In genomic region chrX:111492085-111492484, GRCh38 we compare ENCODE assay signal across 16 cellular contexts. TPM values are rescaled to one million over a fixed set of nuclear protein-coding genes. Genes with fewer than 3 reads are reported as not detected.
DNase-seq lines count a peak whose midpoint lies in the region; ATAC-seq and TF ChIP-seq lines count a peak whose summit lies in the region.
"Had no signal": no experiment of that assay in that cellular context is flagged by ENCODE, and none has a peak within 500 bp of the region (broad histone marks: within the 10 kb centered on the region; RNA-seq: fewer than 3 reads in every experiment).

No MANE protein-coding gene starts in this region.

- no peak for ATAC-seq in GM18498 (IDR thresholded peaks at IDR 0.05; ENCODE audit: unreplicated experiment)
- ATAC-seq: Panc1 had no signal

- no peaks in the 10 kb centered on the region for H3F3A ChIP-seq in SK-N-SH (replicated peaks; ENCODE audit: insufficient read depth)

- TF ChIP-seq EP300 in SK-N-SH (IDR thresholded peaks at IDR 0.05; ENCODE audit: borderline replicate concordance in 1 of 2, low read depth in 1 of 2, low read length in 1 of 2): peak; percentile 17 to 98; a peak in 2 of 4 replicates

- H3K9me3 ChIP-seq in SK-N-SH: no peaks in the 10 kb centered on the region
- H3K9me3 ChIP-seq: MG63 had no signal

- no peak for TF ChIP-seq CTCF in SK-N-SH (IDR thresholded peaks at IDR 0.05)

- no peaks in the 10 kb centered on the region; the same call in 1 of the 2 replicates for H3K27me3 ChIP-seq in SK-N-SH (ENCODE audit: insufficient read depth)
- H3K27me3 ChIP-seq: MG63 had no signal

- H3K36me3 ChIP-seq in SK-N-SH (replicated peaks in 1 of 2; ENCODE audit: control insufficient read depth in 1 of 2, insufficient read depth in 2 of 2, low read length in 1 of 2): no peaks in the 10 kb centered on the region
- H3K36me3 ChIP-seq: MG63 had no signal

- H2AFZ ChIP-seq in SK-N-SH (ENCODE audit: low read depth): no peak overlapping the region

- 0 out of 2 replicates have a peak, but pooled peaks have one; percentile 17 for TF ChIP-seq RAD21 in SK-N-SH (IDR thresholded peaks at IDR 0.05; ENCODE audit: low read length)

- DNase-seq in NCI-H2171 treated with DMSO at 0.1 percent for 48 hours (lab: John Stamatoyannopoulos, UW) (peak; percentile 61), NCI-H2171 (lab: John Stamatoyannopoulos, UW) (no peak), NCI-H1436 treated with DMSO at 0.1 percent for 48 hours (lab: John Stamatoyannopoulos, UW) (peak; percentile 80), SK-N-SH (peak; percentile 16), hippocampal formation (lab: John Stamatoyannopoulos, UW) (no peak), ureter (ENCODE audit: low spot score) (no peak)
- DNase-seq: Karpas-422, MG63, NCI-H446, T-helper 1 cell had no signal

- CTCF ChIA-PET in SK-N-SH (lab: Yijun Ruan, JAX): no interaction called here

- no peaks in the 10 kb centered on the region; a peak in 2 of 4 replicates for H3K4me1 ChIP-seq in SK-N-SH (ENCODE audit: control insufficient read depth in 1 of 2, insufficient read depth in 2 of 2, low read depth in 1 of 2, low read length in 1 of 2)

- no peaks in the 10 kb centered on the region for H3K9me2 ChIP-seq in SK-N-SH

- H3K79me2 ChIP-seq in SK-N-SH (ENCODE audit: insufficient read depth): no peaks in the 10 kb centered on the region

- H3K4me2 ChIP-seq in SK-N-SH: no peak overlapping the region

- no peak overlapping the region for H3K9ac ChIP-seq in SK-N-SH

- POLR2A ChIA-PET in SK-N-SH (lab: Yijun Ruan, JAX): no interaction called here

- peak overlapping the region in 1 of 2 experiments; percentile 94; a peak in 2 of 4 replicates for H3K27ac ChIP-seq in SK-N-SH (ENCODE audit: low read depth in 2 of 2, low read length in 1 of 2)
- H3K27ac ChIP-seq: C4-2B had no signal

- whole genome bisulfite sequencing in SK-N-SH (ENCODE audit: low lambda C conversion rate): 14% methylated on average over 4 of the region's 4 CpGs

- no peaks in the 10 kb centered on the region for H4K20me1 ChIP-seq in SK-N-SH (ENCODE audit: insufficient read depth)

- H3K4me3 ChIP-seq in SK-N-SH (ENCODE audit: low read depth in 2 of 2, low read length in 1 of 2): no peak overlapping the region
- H3K4me3 ChIP-seq: MG63 had no signal

TF ChIP-seq in SK-N-SH, 30 proteins besides CTCF, POLR2A, EP300 and RAD21 (continues in another document):
- TF ChIP-seq YY1 (IDR thresholded peaks at IDR 0.05; ENCODE audit: low read depth) (no peak), NFIC (IDR thresholded peaks at IDR 0.05; ENCODE audit: borderline replicate concordance) (no peak), TEAD4 (IDR thresholded peaks at IDR 0.05; ENCODE audit: borderline replicate concordance, insufficient read depth) (0 out of 2 replicates have a peak, but pooled peaks have one; percentile 44), TCF12 (IDR thresholded peaks at IDR 0.05) (peak; percentile 32; the same call in 1 of the 2 replicates), REST (IDR thresholded peaks at IDR 0.05; ENCODE audit: low read depth, low read length) (no peak), JUND (IDR thresholded peaks at IDR 0.05) (no peak), POLR2AphosphoS5 (IDR thresholded peaks at IDR 0.05; ENCODE audit: low read depth, low read length) (no peak), SIN3A (IDR thresholded peaks at IDR 0.05; ENCODE audit: borderline replicate concordance, low read depth, low read length) (no peak), RXRA (IDR thresholded peaks at IDR 0.05; ENCODE audit: borderline replicate concordance, low read depth) (no peak), FOXM1 (IDR thresholded peaks at IDR 0.05; ENCODE audit: low read depth) (no peak), USF1 (IDR thresholded peaks at IDR 0.05; ENCODE audit: borderline replicate concordance, low read depth) (no peak), EZH2phosphoT487 (IDR thresholded peaks at IDR 0.05; ENCODE audit: borderline replicate concordance, low read depth) (no peak), GABPA (IDR thresholded peaks at IDR 0.05; ENCODE audit: low read depth) (no peak), RFX5 (IDR thresholded peaks at IDR 0.05; ENCODE audit: low read length) (no peak), FOXJ3 (CRISPR knock-in tag; IDR thresholded peaks at IDR 0.05) (peak; percentile 86), MEF2A (IDR thresholded peaks at IDR 0.05; ENCODE audit: borderline replicate concordance, low read depth) (no peak), TAF1 (IDR thresholded peaks at IDR 0.05; ENCODE audit: borderline replicate concordance, low read depth, low read length) (no peak), FOSL2 (IDR thresholded peaks at IDR 0.05; ENCODE audit: borderline replicate concordance, low read depth) (no peak), CHD2 (IDR thresholded peaks at IDR 0.05; ENCODE audit: low read length, partially characterized antibody) (peak; percentile 45), ELF1 (IDR thresholded peaks at IDR 0.05) (no peak), NRF1 (IDR thresholded peaks at IDR 0.05; ENCODE audit: low read depth, low read length) (no peak), MXI1 (IDR thresholded peaks at IDR 0.05; ENCODE audit: low read depth, low read length) (no peak)
- TF ChIP-seq, protein P1, sequence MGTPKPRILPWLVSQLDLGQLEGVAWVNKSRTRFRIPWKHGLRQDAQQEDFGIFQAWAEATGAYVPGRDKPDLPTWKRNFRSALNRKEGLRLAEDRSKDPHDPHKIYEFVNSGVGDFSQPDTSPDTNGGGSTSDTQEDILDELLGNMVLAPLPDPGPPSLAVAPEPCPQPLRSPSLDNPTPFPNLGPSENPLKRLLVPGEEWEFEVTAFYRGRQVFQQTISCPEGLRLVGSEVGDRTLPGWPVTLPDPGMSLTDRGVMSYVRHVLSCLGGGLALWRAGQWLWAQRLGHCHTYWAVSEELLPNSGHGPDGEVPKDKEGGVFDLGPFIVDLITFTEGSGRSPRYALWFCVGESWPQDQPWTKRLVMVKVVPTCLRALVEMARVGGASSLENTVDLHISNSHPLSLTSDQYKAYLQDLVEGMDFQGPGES (IDR thresholded peaks at IDR 0.05; ENCODE audit: low read depth, low read length): no peak
- TF ChIP-seq, protein P2, sequence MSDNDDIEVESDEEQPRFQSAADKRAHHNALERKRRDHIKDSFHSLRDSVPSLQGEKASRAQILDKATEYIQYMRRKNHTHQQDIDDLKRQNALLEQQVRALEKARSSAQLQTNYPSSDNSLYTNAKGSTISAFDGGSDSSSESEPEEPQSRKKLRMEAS (IDR thresholded peaks at IDR 0.05; ENCODE audit: low read depth): no peak
- TF ChIP-seq, protein P3, sequence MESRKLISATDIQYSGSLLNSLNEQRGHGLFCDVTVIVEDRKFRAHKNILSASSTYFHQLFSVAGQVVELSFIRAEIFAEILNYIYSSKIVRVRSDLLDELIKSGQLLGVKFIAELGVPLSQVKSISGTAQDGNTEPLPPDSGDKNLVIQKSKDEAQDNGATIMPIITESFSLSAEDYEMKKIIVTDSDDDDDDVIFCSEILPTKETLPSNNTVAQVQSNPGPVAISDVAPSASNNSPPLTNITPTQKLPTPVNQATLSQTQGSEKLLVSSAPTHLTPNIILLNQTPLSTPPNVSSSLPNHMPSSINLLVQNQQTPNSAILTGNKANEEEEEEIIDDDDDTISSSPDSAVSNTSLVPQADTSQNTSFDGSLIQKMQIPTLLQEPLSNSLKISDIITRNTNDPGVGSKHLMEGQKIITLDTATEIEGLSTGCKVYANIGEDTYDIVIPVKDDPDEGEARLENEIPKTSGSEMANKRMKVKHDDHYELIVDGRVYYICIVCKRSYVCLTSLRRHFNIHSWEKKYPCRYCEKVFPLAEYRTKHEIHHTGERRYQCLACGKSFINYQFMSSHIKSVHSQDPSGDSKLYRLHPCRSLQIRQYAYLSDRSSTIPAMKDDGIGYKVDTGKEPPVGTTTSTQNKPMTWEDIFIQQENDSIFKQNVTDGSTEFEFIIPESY (IDR thresholded peaks at IDR 0.05; ENCODE audit: borderline replicate concordance, low read depth): no peak

RNA-seq across cellular contexts. Expression of gene SERTM2, which starts 19.4 kb away (rescaled TPM):
- 0.12 and 0.60 TPM in 2 replicates for polyA plus RNA-seq in SK-N-SH (2012; rRNA removed)
- 0.63 and 1.1 TPM in 2 replicates for polyA plus RNA-seq in SK-N-SH (2012; cell fraction: cytosol; rRNA removed)
- polyA plus RNA-seq in SK-N-SH (2012; cell fraction: nucleus; rRNA removed): 0.16 and 0.18 TPM in 2 replicates
- total RNA-seq in ureter: 5.6 TPM
- total RNA-seq: Daoy, HT-29, SK-MEL-5 had no signal

Comparison
In these comparisons a context has a peak if more than half of its experiments do, and no peak if none do; other contexts are left out.
1. DNase-seq: peak in NCI-H2171 treated with DMSO at 0.1 percent for 48 hours (single experiment), NCI-H1436 treated with DMSO at 0.1 percent for 48 hours (single experiment) and SK-N-SH (single experiment); none in NCI-H2171 (single experiment), hippocampal formation (0 of 2) and ureter (single experiment).